Comparison of ENCODE assay signal across 8 cellular contexts in genomic region chr9:127778280-127779135, GRCh38. TPM values are rescaled to one million over a fixed set of nuclear protein-coding genes. Genes with fewer than 3 reads are reported as not detected.
DNase-seq lines count a peak whose midpoint lies in the region; ATAC-seq and TF ChIP-seq lines count a peak whose summit lies in the region.

TSS of gene SH2D3C (minus strand) at chr9:127778666. CDS start at chr9:127778627, 39 bp downstream.

- no peak for TF ChIP-seq POLR2A in ovary (IDR thresholded peaks at IDR 0.05)

- no peaks in the 10 kb centered on the region for H3K36me3 ChIP-seq in ovary

- no peaks in the 10 kb centered on the region for H3K4me1 ChIP-seq in ovary (ENCODE audit: insufficient read depth)

- peak within 1 kb of the TSS; percentile 100 for H3K27ac Mint-ChIP-seq in T-helper 1 cell treated with Interleukin-12 subunit alpha and Interleukin-12 subunit beta and Interleukin-4 antibody, amounts not matched to agents 30 μg/mL and 1 μg/mL, for 36 hours

- WGBS in ovary, 3 donors, result 34 to 38% (median 37%) methylated on average over 13 of the region's 13 CpGs

- H3K27me3 Mint-ChIP-seq in T-helper 1 cell treated with Interleukin-12 subunit alpha and Interleukin-12 subunit beta and Interleukin-4 antibody, amounts not matched to agents 30 μg/mL and 1 μg/mL, for 36 hours (ENCODE audit: low read depth), result no peaks in the 10 kb centered on the region

- no peaks in the 10 kb centered on the region for H3K9me3 ChIP-seq in ovary

- ATAC-seq in HG02642 (IDR thresholded peaks at IDR 0.05; ENCODE audit: poor library complexity, unreplicated experiment), result peak; percentile 38

- intact Hi-C loops in ovary (cut with DNase I), result no loop called here

- no peak for TF ChIP-seq EP300 in ovary (IDR thresholded peaks at IDR 0.05)

- peaks cover 40% of the 10 kb centered on the region for H3K4me1 Mint-ChIP-seq in T-helper 1 cell treated with Interleukin-12 subunit alpha and Interleukin-12 subunit beta and Interleukin-4 antibody, amounts not matched to agents 30 μg/mL and 1 μg/mL, for 36 hours (ENCODE audit: low read depth)

- peak within 1 kb of the TSS; percentile 72 for H3K4me3 ChIP-seq in GM12864 (ENCODE audit: low read depth, low read length)
- H3K4me3 ChIP-seq in ovary, result no peak within 1 kb of the TSS

- no peaks in the 10 kb centered on the region for H3K9me3 Mint-ChIP-seq in T-helper 1 cell treated with Interleukin-12 subunit alpha and Interleukin-12 subunit beta and Interleukin-4 antibody, amounts not matched to agents 30 μg/mL and 1 μg/mL, for 36 hours

- TF ChIP-seq CTCF in GM12864 (IDR thresholded peaks at IDR 0.05; ENCODE audit: low read depth, low read length, missing control alignments) (no peak), ovary (IDR thresholded peaks at IDR 0.05) (no peak)

- H3K36me3 Mint-ChIP-seq in T-helper 1 cell treated with Interleukin-12 subunit alpha and Interleukin-12 subunit beta and Interleukin-4 antibody, amounts not matched to agents 30 μg/mL and 1 μg/mL, for 36 hours (ENCODE audit: low read depth), result peaks cover 23% of the 10 kb centered on the region

- no peak for DNase-seq in GM12864 (ENCODE audit: low read depth)
- no peak for DNase-seq in dermis microvascular lymphatic vessel endothelial cell (ENCODE audit: low read depth in 2 of 2)
- peak in 1 of 5 donors; percentile 44 for DNase-seq in ovary
- DNase-seq in OCI-M2 (lab: John Stamatoyannopoulos, UW; ENCODE audit: unreplicated experiment), result no peak
- DNase-seq in GM03348 (ENCODE audit: low spot score), result no peak
- DNase-seq in NCI-H526 treated with DMSO at 0.1 percent for 48 hours (lab: John Stamatoyannopoulos, UW), result no peak

- H3K4me3 Mint-ChIP-seq in T-helper 1 cell treated with Interleukin-12 subunit alpha and Interleukin-12 subunit beta and Interleukin-4 antibody, amounts not matched to agents 30 μg/mL and 1 μg/mL, for 36 hours, result peak within 1 kb of the TSS; percentile 100

- no peaks in the 10 kb centered on the region for H3K27me3 ChIP-seq in ovary

- H3K27ac ChIP-seq in ovary, result peak within 1 kb of the TSS; percentile 68 to 69

RNA-seq across cellular contexts. Expression of gene SH2D3C, which starts in this region (rescaled TPM):
- total RNA-seq in dermis microvascular lymphatic vessel endothelial cell, result 61.5 and 100 TPM in 2 replicates
- total RNA-seq in ovary, result 10 to 100 TPM in 2 of 7 donors, 1 to 10 TPM in 5; 2.8 to 17.0 (median 4.6) TPM
- polyA plus RNA-seq in ovary, result 1 to 10 TPM; 1.9 to 9.2 TPM
